26 cellular contexts compared by ENCODE assay signal in the genomic region with DNA sequence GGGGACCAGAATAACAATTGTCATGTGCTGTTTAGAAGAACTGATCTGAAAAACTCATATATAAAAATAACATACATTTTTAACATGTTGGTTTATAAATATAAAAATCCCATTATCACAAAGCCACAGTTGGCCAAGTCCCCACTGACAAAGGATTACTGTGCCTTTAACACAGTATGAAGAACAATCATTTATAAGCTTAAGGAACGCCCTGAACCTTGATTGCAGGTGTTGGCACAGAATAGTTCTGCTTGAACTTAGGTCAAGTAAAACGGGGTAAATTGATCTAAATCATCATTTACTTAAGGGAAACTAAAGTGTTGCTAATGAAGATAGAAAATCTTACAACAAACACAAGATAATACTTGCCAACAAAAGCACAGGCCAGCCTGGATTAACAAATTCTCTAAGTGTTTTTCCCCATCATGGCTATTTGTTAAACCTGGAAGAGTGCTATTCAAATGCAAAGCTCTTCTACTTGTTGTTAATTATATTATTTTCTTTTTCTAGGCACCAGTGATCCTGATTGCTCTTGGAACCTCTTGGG.
"Had no signal": no experiment of that assay in that cellular context is flagged by ENCODE, and none has a peak within 500 bp of the region (broad histone marks: within the 10 kb centered on the region; RNA-seq: fewer than 3 reads in every experiment).

No MANE protein-coding gene starts in this region.

- H3K4me3 ChIP-seq: adrenal gland, breast epithelium, colonic mucosa, SK-N-MC had no signal

- H3K36me3 ChIP-seq: adrenal gland, breast epithelium, colonic mucosa had no signal

- H3K9me3 ChIP-seq: adrenal gland, breast epithelium, colonic mucosa had no signal

- H3K4me1 ChIP-seq: adrenal gland, breast epithelium, colonic mucosa had no signal

- ATAC-seq: activated CD4-positive, alpha-beta T cell treated with anti-CD3 and anti-CD28 coated beads for 36 hours; activated CD8-positive, alpha-beta T cell treated with anti-CD3 and anti-CD28 coated beads for 36 hours; activated T-cell treated with anti-CD3 and anti-CD28 coated beads, Interleukin-2, amount 50 U/mL, for 72 hours; Panc1; Right ventricle myocardium inferior; T-cell had no signal

- H3K27me3 ChIP-seq: adrenal gland, breast epithelium, colonic mucosa had no signal

- DNase-seq: activated CD4-positive, alpha-beta T cell treated with anti-CD3 and anti-CD28 coated beads for 36 hours; activated CD8-positive, alpha-beta memory T cell treated with anti-CD3 and anti-CD28 coated beads, Interleukin-2, amount 50 U/mL, for 4 hours; activated CD8-positive, alpha-beta T cell treated with anti-CD3 and anti-CD28 coated beads for 36 hours; activated naive CD4-positive, alpha-beta T cell treated with anti-CD3 and anti-CD28 coated beads, Interleukin-2, amount 50 U/mL, for 16 hours; activated naive CD8-positive, alpha-beta T cell treated with anti-CD3 and anti-CD28 coated beads, Interleukin-2, amount 10 ng/mL, durations not matched to agents 7 days and 5 days; activated T-cell treated with anti-CD3 and anti-CD28 coated beads, Interleukin-2, amount 50 U/mL, for 72 hours; adrenal gland; anterior cingulate cortex; caudate nucleus; colonic mucosa; Karpas-422; MM.1S; NCI-H1105; NCI-H146; NCI-H187 treated with DMSO at 0.1 percent for 48 hours; NCI-H2081 treated with DMSO at 0.1 percent for 48 hours; NCI-H510A treated with DMSO at 0.1 percent for 48 hours; NK-92 treated with Interleukin-12 subunit alpha and Interleukin-12 subunit beta, amount 100 ng/mL, for 24 hours; OCI-M1; RPMI8226; T-cell; T-helper 2 cell had no signal
